Comparison of ENCODE assay signal across 12 cellular contexts in the genomic region with DNA sequence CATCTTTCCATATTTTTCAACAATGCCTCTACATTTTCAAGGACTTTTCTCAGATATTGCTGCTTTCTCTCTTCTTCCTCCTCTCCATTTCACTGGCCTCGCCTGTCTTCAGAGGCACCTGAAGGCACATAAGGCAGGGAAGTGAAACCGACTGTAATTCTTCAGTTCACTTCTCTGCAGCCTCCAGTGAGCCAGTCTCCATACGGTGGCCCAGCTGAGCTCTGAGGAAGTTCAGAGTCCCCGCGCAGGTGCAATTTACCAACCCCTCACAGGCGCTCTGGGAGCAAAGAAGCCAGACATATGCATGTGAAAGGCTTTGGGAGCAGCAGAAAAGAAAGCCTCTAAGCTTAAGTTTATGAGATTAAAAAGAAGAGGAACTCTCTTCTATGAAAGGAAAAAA. TPM values are rescaled to one million over a fixed set of nuclear protein-coding genes. Genes with fewer than 3 reads are reported as not detected.
DNase-seq lines count a peak whose midpoint lies in the region; ATAC-seq, FAIRE-seq and TF ChIP-seq lines count a peak whose summit lies in the region.
"Had no signal": no experiment of that assay in that cellular context is flagged by ENCODE, and none has a peak within 500 bp of the region (broad histone marks: within the 10 kb centered on the region; RNA-seq: fewer than 3 reads in every experiment).

No MANE protein-coding gene starts in this region.

- no peak overlapping the region for H3K18ac ChIP-seq in H1 (ENCODE audit: extremely low read depth, low read length)

- WGBS in H1 (ENCODE audit: extremely low coverage in 1 of 2, insufficient coverage in 1 of 2, insufficient read length in 1 of 2, insufficient replicate concordance in 2 of 2, low coverage in 1 of 2, low lambda C conversion rate in 2 of 2, missing lambda C conversion rate in 1 of 2), 2 experiments, result 6% methylated on average over 6 of the region's 6 CpGs; no CpG with 5 or more reads in 1 of the 2 experiments

- H3K36me3 ChIP-seq in H1 (ENCODE audit: control insufficient read depth in 2 of 4, insufficient read depth in 4 of 4, low read length in 3 of 4) (no peaks in the 10 kb centered on the region), osteoblast (ENCODE audit: insufficient read depth, low read length) (no peaks in the 10 kb centered on the region)
- H3K36me3 ChIP-seq: adrenal gland had no signal

- no peak overlapping the region for H4K91ac ChIP-seq in H1 (replicated peaks; ENCODE audit: insufficient read length, low read length)

- POLR2A ChIA-PET in H1 (lab: Charles Lee; ENCODE audit: partially characterized antibody), result interaction anchor here (1.2 kb wide), 1 partner anchor 10 kb away, joined by 5 read pairs; no protein-coding TSS in a partner anchor

- no peak overlapping the region for H2BK5ac ChIP-seq in H1 (ENCODE audit: low read depth, low read length)

- CTCF ChIA-PET in H1 (lab: Charles Lee; ENCODE audit: partially characterized antibody), result interaction anchor here (1.4 kb wide), 1 partner anchor 46 kb away, joined by 6 read pairs; no protein-coding TSS in a partner anchor

- no peaks in the 10 kb centered on the region for H3K79me2 ChIP-seq in H1 (ENCODE audit: control insufficient read depth in 1 of 2, insufficient read depth in 2 of 2, low read length in 2 of 2)
- H3K79me2 ChIP-seq in osteoblast (ENCODE audit: insufficient read depth, low read length), result no peaks in the 10 kb centered on the region

- H3K4me1 ChIP-seq in H1 (replicated peaks in 1 of 4; ENCODE audit: control insufficient read depth in 3 of 4, insufficient read depth in 4 of 4, low read length in 3 of 4), result peaks cover 2 to 12% (median 6%) of the 10 kb centered on the region in 4 experiments; a peak in 5 of 7 replicates
- no peaks in the 10 kb centered on the region for H3K4me1 ChIP-seq in osteoblast (ENCODE audit: insufficient read depth, low read length)
- H3K4me1 ChIP-seq: adrenal gland had no signal

- H3K9ac ChIP-seq in H1 (replicated peaks in 1 of 4; ENCODE audit: extremely low read depth in 1 of 4, low read depth in 3 of 4, low read length in 3 of 4), result no peak overlapping the region

- no peak overlapping the region for H2BK12ac ChIP-seq in H1 (ENCODE audit: low read depth, low read length)

- H2BK15ac ChIP-seq in H1 (ENCODE audit: low read length), result 0 out of 2 replicates have a peak overlapping the region, but pooled peaks have one; percentile 50

- no peak overlapping the region for H4K5ac ChIP-seq in H1 (ENCODE audit: insufficient read length, low read depth, low read length)

- no peak for TF ChIP-seq POLR2A in H1 (IDR thresholded peaks at IDR 0.05; ENCODE audit: control extremely low read depth in 1 of 2, low read depth in 2 of 2, low read length in 2 of 2)

- H3K27me3 ChIP-seq in H1 (replicated peaks in 1 of 4; ENCODE audit: control insufficient read depth in 3 of 4, extremely low read depth in 1 of 4, insufficient read depth in 3 of 4, low read length in 3 of 4), result no peaks in the 10 kb centered on the region; a peak in 1 of 7 replicates
- H3K27me3 ChIP-seq in osteoblast (ENCODE audit: insufficient read depth, low read length), result no peaks in the 10 kb centered on the region
- H3K27me3 ChIP-seq: adrenal gland had no signal

- TF ChIP-seq CTCF in H1 (IDR thresholded peaks at IDR 0.05; ENCODE audit: control extremely low read depth in 1 of 3, insufficient read depth in 1 of 3, low read depth in 1 of 3, low read length in 3 of 3) (no peak), osteoblast (IDR thresholded peaks at IDR 0.05; ENCODE audit: extremely low read depth, low read depth, low read length) (no peak)

- H3K4me2 ChIP-seq in H1 (ENCODE audit: insufficient read depth in 1 of 2, low read depth in 2 of 2, low read length in 2 of 2), result peak overlapping the region; percentile 35 to 39
- no peak overlapping the region for H3K4me2 ChIP-seq in osteoblast (ENCODE audit: insufficient read depth, low read length)

- no peaks in the 10 kb centered on the region for H3K23me2 ChIP-seq in H1 (ENCODE audit: low read depth, low read length)

- no peak overlapping the region for H2AFZ ChIP-seq in H1 (ENCODE audit: low read length)
- H2AFZ ChIP-seq in osteoblast (ENCODE audit: low read length), result no peak overlapping the region

- no peak; a peak in 1 of 4 replicates for TF ChIP-seq RAD21 in H1 (IDR thresholded peaks at IDR 0.05 in 1 of 2, conservative IDR thresholded peaks at IDR 0.05 in 1 of 2; ENCODE audit: low read depth in 2 of 2, low read length in 2 of 2)

- H3K9me3 ChIP-seq in H1 (ENCODE audit: insufficient read depth in 2 of 2, low read depth in 1 of 2, low read length in 1 of 2) (no peaks in the 10 kb centered on the region), osteoblast (ENCODE audit: low read depth, low read length) (no peaks in the 10 kb centered on the region)
- H3K9me3 ChIP-seq: adrenal gland had no signal

- H3K56ac ChIP-seq in H1 (replicated peaks; ENCODE audit: insufficient read length, low read depth, low read length), result no peak overlapping the region

- no peak overlapping the region for H2AK5ac ChIP-seq in H1 (ENCODE audit: low read depth, low read length)

- H2BK120ac ChIP-seq in H1 (replicated peaks; ENCODE audit: low read depth, low read length), result no peak overlapping the region

- no peak for DNase-seq in H1 (ENCODE audit: low read depth in 1 of 2, low spot score in 2 of 2)
- DNase-seq in stimulated activated CD8-positive, alpha-beta memory T cell treated with anti-CD3 and anti-CD28 coated beads, Interleukin-4, amount 100 ng/mL, for 48 hours, result no peak
- no peak for DNase-seq in OCI-M1 (lab: John Stamatoyannopoulos, UW)
- no peak for DNase-seq in islet precursor cell
- DNase-seq in osteoblast (ENCODE audit: insufficient read length, low spot score, missing footprints), result no peak
- DNase-seq: adrenal gland, glutamatergic neuron, Kasumi-1 had no signal

- no peak overlapping the region for H3K4ac ChIP-seq in H1 (replicated peaks; ENCODE audit: insufficient read length, low read depth, low read length)

- peak; percentile 92 for ATAC-seq in GM18517 (IDR thresholded peaks at IDR 0.05; ENCODE audit: unreplicated experiment)
- ATAC-seq in GM21619 (IDR thresholded peaks at IDR 0.05; ENCODE audit: unreplicated experiment), result peak; percentile 98
- ATAC-seq in HG03354 (IDR thresholded peaks at IDR 0.05; ENCODE audit: poor library complexity, severe bottlenecking, unreplicated experiment), result peak; percentile 98

- no peak overlapping the region for H4K8ac ChIP-seq in H1 (ENCODE audit: extremely low read depth, insufficient read depth, low read length)

- H3K23ac ChIP-seq in H1 (ENCODE audit: insufficient read length), result no peak overlapping the region

- H3K27ac ChIP-seq in H1 (ENCODE audit: low read depth, low read length) (no peak overlapping the region), osteoblast (ENCODE audit: low read depth, low read length) (no peak overlapping the region)
- H3K27ac ChIP-seq: adrenal gland had no signal

- no peak overlapping the region for H3K4me3 ChIP-seq in H1 (ENCODE audit: extremely low read depth in 1 of 4, insufficient read depth in 2 of 4, low read depth in 3 of 4, low read length in 4 of 4)
- no peak overlapping the region for H3K4me3 ChIP-seq in osteoblast (ENCODE audit: insufficient read depth, low read length)
- H3K4me3 ChIP-seq: adrenal gland had no signal

- H4K20me1 ChIP-seq in H1 (replicated peaks in 1 of 2; ENCODE audit: control insufficient read depth in 1 of 2, insufficient read depth in 2 of 2, low read length in 2 of 2) (no peaks in the 10 kb centered on the region), osteoblast (ENCODE audit: insufficient read depth, low read length) (no peaks in the 10 kb centered on the region)

- no peaks in the 10 kb centered on the region for H3K79me1 ChIP-seq in H1 (ENCODE audit: low read depth, low read length)

- no peak overlapping the region for H3K14ac ChIP-seq in H1 (ENCODE audit: insufficient read length)

- H2BK20ac ChIP-seq in H1 (ENCODE audit: low read length), result 0 out of 2 replicates have a peak overlapping the region, but pooled peaks have one; percentile 26

- FAIRE-seq in H1 (lab: Jason Lieb, UNC), result no peak

- no peak for TF ChIP-seq EP300 in H1 (IDR thresholded peaks at IDR 0.05; ENCODE audit: borderline replicate concordance in 1 of 2, low read depth in 2 of 2, low read length in 2 of 2)

TF ChIP-seq in H1, 55 proteins besides CTCF, POLR2A, EP300 and RAD21:
- TF ChIP-seq SIX5 (IDR thresholded peaks at IDR 0.05; ENCODE audit: low read depth, low read length) (no peak), TAF7 (optimal IDR thresholded peaks at IDR 0.05; ENCODE audit: borderline replicate concordance, low read depth, low read length) (no peak), TAF1 (IDR thresholded peaks at IDR 0.05; ENCODE audit: low read depth, low read length) (0 out of 2 replicates have a peak, but pooled peaks have one; percentile 20), EGR1 (IDR thresholded peaks at IDR 0.05; ENCODE audit: borderline replicate concordance, low read depth, low read length) (no peak), HDAC2 (IDR thresholded peaks at IDR 0.05; ENCODE audit: borderline replicate concordance in 1 of 2, low read depth in 2 of 2, low read length in 2 of 2) (no peak), EZH2 (IDR thresholded peaks at IDR 0.05; ENCODE audit: low read depth, low read length, severe bottlenecking) (no peak)

RNA-seq across cellular contexts. Expression of a gene that starts 12.4 kb away (rescaled TPM):
- 1.2 and 1.3 TPM in 2 replicates for total RNA-seq in H1 (2021; fragmentation: NEBNext Ultra II Directional; extraction: Animal tissue kit (Norgen Biotek cat#: 25700))
- 1.1 and 1.4 TPM in 2 replicates for polyA plus RNA-seq in H1 (2011; rRNA removed)
- 0.96 TPM for polyA plus RNA-seq in H1 (2011; cell fraction: cytosol; rRNA removed)
- polyA plus RNA-seq in H1 (2011; cell fraction: nucleus; rRNA removed), result 2.2 TPM
- polyA plus RNA-seq in H1 (2012, experiment 1 of 2), result 1.2 to 1.8 TPM (median 1.5 TPM) in 4 replicates
- polyA plus RNA-seq in H1 (2012, experiment 2 of 2), result 0.16 TPM
- 0.36 TPM for polyA plus RNA-seq in H1 (2013, experiment 1 of 2)
- 0.37 TPM for polyA plus RNA-seq in H1 (2013, experiment 2 of 2)
- polyA minus RNA-seq in H1 (2011; rRNA and poly(A)+ RNA removed), result 1.9 and 4.7 TPM in 2 replicates
- 1.8 TPM for polyA minus RNA-seq in H1 (2011; cell fraction: cytosol; rRNA and poly(A)+ RNA removed)
- polyA minus RNA-seq in H1 (2011; cell fraction: nucleus; rRNA and poly(A)+ RNA removed), result 11.2 TPM
- not detected in 2 replicates for total RNA-seq in osteoblast
- total RNA-seq: osteocyte had no signal
